In the genomic region with DNA sequence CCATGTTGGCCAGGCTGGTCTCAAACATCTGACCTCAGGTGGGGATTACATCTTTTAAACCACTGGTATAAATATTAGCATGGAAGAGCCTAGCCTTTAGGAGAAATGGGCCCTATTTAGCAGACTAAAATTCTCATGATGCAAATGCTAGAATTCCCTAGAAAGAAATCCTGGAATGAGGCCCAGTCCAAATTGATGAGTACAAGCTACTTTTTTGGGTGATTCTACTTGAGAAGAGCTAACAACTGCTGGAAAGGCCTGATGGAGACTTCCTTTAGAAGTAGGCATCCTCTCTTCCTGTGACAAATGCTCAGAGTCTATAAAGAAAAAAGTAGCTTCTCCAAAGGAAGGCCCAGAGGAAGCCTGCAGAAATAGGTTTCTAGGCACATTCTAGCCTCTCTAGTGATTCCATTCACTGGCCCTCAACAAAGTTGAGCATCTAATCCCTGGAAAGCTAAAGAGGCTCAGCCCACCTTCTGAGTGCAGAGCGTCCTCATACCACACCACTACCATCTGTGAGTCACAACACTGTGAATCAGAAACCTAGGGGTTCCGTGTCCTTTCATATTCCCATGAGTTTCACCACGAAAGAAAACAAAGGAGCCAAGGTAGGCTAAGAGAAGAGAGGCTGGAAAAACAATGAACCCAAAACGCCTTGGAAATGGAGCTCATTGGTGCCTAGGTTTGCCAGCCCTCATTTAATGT, we compare ENCODE assay signal across 15 cellular contexts.
DNase-seq lines count a peak whose midpoint lies in the region; ATAC-seq and TF ChIP-seq lines count a peak whose summit lies in the region.
"Had no signal": no experiment of that assay in that cellular context is flagged by ENCODE, and none has a peak within 500 bp of the region (broad histone marks: within the 10 kb centered on the region; RNA-seq: fewer than 3 reads in every experiment).

No MANE protein-coding gene starts in this region.

- H3K4me1 ChIP-seq in RWPE2 (ENCODE audit: insufficient read depth, poor library complexity, severe bottlenecking) (peaks cover 11% of the 10 kb centered on the region), parathyroid adenoma (peaks cover 10% of the 10 kb centered on the region), right cardiac atrium (ENCODE audit: control insufficient read depth, insufficient read depth, low read length) (no peaks in the 10 kb centered on the region)
- H3K4me1 ChIP-seq: BE2C, prostate gland, transverse colon had no signal

- no peaks in the 10 kb centered on the region for H3K79me2 ChIP-seq in parathyroid adenoma

- H3K36me3 ChIP-seq in RWPE2 (ENCODE audit: low read depth) (no peaks in the 10 kb centered on the region), parathyroid adenoma (ENCODE audit: control insufficient read depth, insufficient read depth, low read length) (no peaks in the 10 kb centered on the region)
- H3K36me3 ChIP-seq: BE2C, prostate gland, transverse colon had no signal

- WGBS in right cardiac atrium, result 78% methylated on average over 4 of the region's 4 CpGs

- H3K27ac ChIP-seq in RWPE2 (ENCODE audit: poor library complexity, severe bottlenecking), result peak overlapping the region; percentile 53
- H3K27ac ChIP-seq in parathyroid adenoma, result no peak overlapping the region
- no peak overlapping the region for H3K27ac ChIP-seq in right cardiac atrium (ENCODE audit: low read length)
- H3K27ac ChIP-seq: transverse colon had no signal

- peak; percentile 88 for ATAC-seq in RWPE2 (ENCODE audit: low read depth)
- no peak for ATAC-seq in right cardiac atrium

- H3K9ac ChIP-seq in parathyroid adenoma, result no peak overlapping the region

- TF ChIP-seq CTCF in RWPE2 (IDR thresholded peaks at IDR 0.05; ENCODE audit: poor library complexity, severe bottlenecking) (no peak), epithelial cell of proximal tubule (conservative IDR thresholded peaks at IDR 0.05; ENCODE audit: low read depth, low read length) (no peak), parathyroid adenoma (IDR thresholded peaks at IDR 0.05) (no peak)

- intact Hi-C loops in right cardiac atrium (cut with DNase I), result no loop called here

- H3K4me3 ChIP-seq in RWPE2 (ENCODE audit: severe bottlenecking), result no peak overlapping the region
- H3K4me3 ChIP-seq in epithelial cell of proximal tubule (ENCODE audit: low read depth, low read length), result no peak overlapping the region
- H3K4me3 ChIP-seq in parathyroid adenoma (ENCODE audit: low read depth, low read length), result no peak overlapping the region
- no peak overlapping the region for H3K4me3 ChIP-seq in right cardiac atrium (ENCODE audit: low read length)
- H3K4me3 ChIP-seq: prostate gland, transverse colon had no signal

- H3K4me2 ChIP-seq in parathyroid adenoma (ENCODE audit: low read length), result peak overlapping the region; percentile 48

- peak overlapping the region; percentile 36 for H2AFZ ChIP-seq in parathyroid adenoma

- peak; percentile 91 for DNase-seq in ELR (ENCODE audit: low read depth)
- DNase-seq in RWPE2 (ENCODE audit: low spot score), result no peak
- DNase-seq in epithelial cell of proximal tubule (ENCODE audit: low read depth), result peak; percentile 81
- no peak for DNase-seq in DMS79 treated with DMSO at 0.1 percent for 48 hours (lab: John Stamatoyannopoulos, UW)
- no peak for DNase-seq in right cardiac atrium
- DNase-seq in NCI-H748 treated with DMSO at 0.1 percent for 48 hours (lab: John Stamatoyannopoulos, UW), result no peak
- DNase-seq in cerebellar nuclear complex (lab: John Stamatoyannopoulos, UW), result no peak
- DNase-seq: activated naive CD4-positive, alpha-beta T cell treated with Interleukin-2 at 50 U/mL for 16 hours; cortex of kidney; DMS79; MV-4-11; transverse colon had no signal

- H3K27me3 ChIP-seq in RWPE2 (ENCODE audit: insufficient read depth, poor library complexity, severe bottlenecking), result no peaks in the 10 kb centered on the region
- H3K27me3 ChIP-seq in parathyroid adenoma (ENCODE audit: control insufficient read depth, insufficient read depth, low read length), result no peaks in the 10 kb centered on the region
- no peaks in the 10 kb centered on the region for H3K27me3 ChIP-seq in right cardiac atrium (ENCODE audit: control insufficient read depth, insufficient read depth)
- H3K27me3 ChIP-seq: BE2C, transverse colon had no signal

- H3K9me3 ChIP-seq in RWPE2 (ENCODE audit: severe bottlenecking) (no peaks in the 10 kb centered on the region), parathyroid adenoma (ENCODE audit: control insufficient read depth, low read length) (no peaks in the 10 kb centered on the region), right cardiac atrium (ENCODE audit: control insufficient read depth, low read length) (no peaks in the 10 kb centered on the region)
- H3K9me3 ChIP-seq: BE2C, prostate gland, transverse colon had no signal

Comparison
In these comparisons a context has a peak if more than half of its experiments do, and no peak if none do; other contexts are left out.
1. DNase-seq: peak in ELR (single experiment) and epithelial cell of proximal tubule (single experiment); none in RWPE2 (single experiment), DMS79 treated with DMSO at 0.1 percent for 48 hours (single experiment), right cardiac atrium (0 of 3), NCI-H748 treated with DMSO at 0.1 percent for 48 hours (single experiment) and cerebellar nuclear complex (0 of 2).